In the genomic region with DNA sequence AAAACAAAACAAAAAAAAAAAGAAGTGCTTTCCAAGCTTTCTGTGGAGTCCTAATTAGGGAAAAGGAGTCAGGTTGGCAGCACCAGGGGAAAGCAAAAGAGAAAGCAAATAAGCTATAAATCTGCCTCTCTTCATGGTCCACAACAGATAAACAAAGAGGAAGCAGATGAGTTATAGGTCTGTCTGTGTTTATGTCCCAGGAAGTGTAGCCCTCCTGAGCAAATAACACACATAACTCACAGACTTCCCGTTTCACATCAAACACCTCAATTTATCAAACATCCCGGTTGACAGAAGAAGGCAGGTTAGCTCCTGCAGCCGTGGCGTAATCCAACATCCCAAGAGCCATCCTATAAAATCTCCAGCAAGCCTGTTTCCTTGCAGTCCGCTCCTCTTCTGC, we compare ENCODE assay signal across 14 cellular contexts. TPM values are rescaled to one million over a fixed set of nuclear protein-coding genes. Genes with fewer than 3 reads are reported as not detected.
DNase-seq lines count a peak whose midpoint lies in the region; ATAC-seq and TF ChIP-seq lines count a peak whose summit lies in the region.
"Had no signal": no experiment of that assay in that cellular context is flagged by ENCODE, and none has a peak within 500 bp of the region (broad histone marks: within the 10 kb centered on the region; RNA-seq: fewer than 3 reads in every experiment).

No MANE protein-coding gene starts in this region.

- no peak for TF ChIP-seq CTCF in MM.1S (IDR thresholded peaks at IDR 0.05; ENCODE audit: low read length)
- no peak for TF ChIP-seq CTCF in RWPE2 (IDR thresholded peaks at IDR 0.05; ENCODE audit: poor library complexity, severe bottlenecking)
- no peak for TF ChIP-seq CTCF in endothelial cell (IDR thresholded peaks at IDR 0.05; ENCODE audit: unreplicated experiment)

- H2AFZ ChIP-seq in MM.1S (ENCODE audit: low read length): no peak overlapping the region

- H3K27ac ChIP-seq in MM.1S (ENCODE audit: low read length) (no peak overlapping the region), RWPE2 (ENCODE audit: poor library complexity, severe bottlenecking) (peak overlapping the region; percentile 43)

- H3K36me3 ChIP-seq in MM.1S (replicated peaks; ENCODE audit: insufficient read depth, low read length) (no peaks in the 10 kb centered on the region), RWPE2 (ENCODE audit: low read depth) (no peaks in the 10 kb centered on the region)
- H3K36me3 ChIP-seq: heart right ventricle had no signal

- H3K79me2 ChIP-seq in MM.1S (ENCODE audit: low read length): no peaks in the 10 kb centered on the region

- H3K27me3 ChIP-seq in MM.1S (replicated peaks; ENCODE audit: insufficient read depth, low read length) (peaks cover 34% of the 10 kb centered on the region), RWPE2 (ENCODE audit: insufficient read depth, poor library complexity, severe bottlenecking) (no peaks in the 10 kb centered on the region)
- H3K27me3 ChIP-seq: heart right ventricle had no signal

- H3K36me3 Mint-ChIP-seq in endothelial cell (ENCODE audit: low read depth, unreplicated experiment): no peaks in the 10 kb centered on the region

- H3K9me3 Mint-ChIP-seq in endothelial cell (ENCODE audit: unreplicated experiment): no peaks in the 10 kb centered on the region
- H3K9me3 Mint-ChIP-seq: T-helper 1 cell treated with Interleukin-12 subunit alpha and Interleukin-12 subunit beta and Interleukin-4 antibody, amounts not matched to agents 30 μg/mL and 1 μg/mL, for 36 hours had no signal

- H3K27me3 Mint-ChIP-seq in endothelial cell (ENCODE audit: unreplicated experiment): no peaks in the 10 kb centered on the region

- H3K27ac Mint-ChIP-seq in endothelial cell (ENCODE audit: unreplicated experiment): no peak overlapping the region
- H3K27ac Mint-ChIP-seq: T-helper 1 cell treated with Interleukin-12 subunit alpha and Interleukin-12 subunit beta and Interleukin-4 antibody, amounts not matched to agents 30 μg/mL and 1 μg/mL, for 36 hours had no signal

- H3K9me3 ChIP-seq in MM.1S (replicated peaks; ENCODE audit: insufficient read depth, low read length): no peaks in the 10 kb centered on the region
- no peaks in the 10 kb centered on the region for H3K9me3 ChIP-seq in RWPE2 (ENCODE audit: severe bottlenecking)
- H3K9me3 ChIP-seq: heart right ventricle had no signal

- ATAC-seq in RWPE2 (ENCODE audit: low read depth) (peak; percentile 83), HG03378 (IDR thresholded peaks at IDR 0.05; ENCODE audit: unreplicated experiment) (no peak)
- ATAC-seq: heart right ventricle had no signal

- H3K4me2 ChIP-seq in MM.1S (ENCODE audit: low read depth, low read length): peak overlapping the region; percentile 10; the same call in 1 of the 2 replicates

- H3K4me1 Mint-ChIP-seq in endothelial cell (ENCODE audit: unreplicated experiment): peaks cover 5% of the 10 kb centered on the region

- H3K4me3 ChIP-seq in MM.1S (ENCODE audit: low read length) (no peak overlapping the region), RWPE2 (ENCODE audit: severe bottlenecking) (no peak overlapping the region)
- H3K4me3 ChIP-seq: heart right ventricle had no signal

- H3K9me2 ChIP-seq in MM.1S (replicated peaks; ENCODE audit: insufficient read depth, low read length): no peaks in the 10 kb centered on the region

- H3F3A ChIP-seq in MM.1S (ENCODE audit: insufficient read depth, low read length): peaks cover 12% of the 10 kb centered on the region

- DNase-seq in GDM1 (lab: John Stamatoyannopoulos, UW) (peak; percentile 33), MM.1S (no peak), RWPE2 (ENCODE audit: low spot score) (no peak), medulla oblongata (ENCODE audit: extremely low spot score) (peak; percentile 33), NCI-H774 (lab: John Stamatoyannopoulos, UW) (no peak), endothelial cell (ENCODE audit: low spot score) (no peak), NCI-H2227 (lab: John Stamatoyannopoulos, UW; ENCODE audit: unreplicated experiment) (no peak)
- DNase-seq: activated T-cell treated with anti-CD3 and anti-CD28 coated beads, Interleukin-2, amount 50 U/mL, for 1 hour; GOT3; heart right ventricle; NCI-H1436 treated with DMSO at 0.1 percent for 48 hours had no signal

- no peak overlapping the region for H3K4me3 Mint-ChIP-seq in endothelial cell (ENCODE audit: unreplicated experiment)
- H3K4me3 Mint-ChIP-seq: T-helper 1 cell treated with Interleukin-12 subunit alpha and Interleukin-12 subunit beta and Interleukin-4 antibody, amounts not matched to agents 30 μg/mL and 1 μg/mL, for 36 hours had no signal

- peaks cover 30% of the 10 kb centered on the region for H3K4me1 ChIP-seq in MM.1S (ENCODE audit: low read length)
- H3K4me1 ChIP-seq in RWPE2 (ENCODE audit: insufficient read depth, poor library complexity, severe bottlenecking): peaks cover 26% of the 10 kb centered on the region

- no peak overlapping the region for H3K9ac ChIP-seq in MM.1S (ENCODE audit: low read length)

- no peaks in the 10 kb centered on the region for H4K20me1 ChIP-seq in MM.1S (ENCODE audit: insufficient read depth, low read length)

RNA-seq across cellular contexts. Expression of gene SLC2A5, which starts 5.6 kb away (rescaled TPM):
- not detected for total RNA-seq in endothelial cell (ENCODE audit: unreplicated experiment)

RNA-seq across cellular contexts. Expression of gene SLC2A7, which starts 48.8 kb away (rescaled TPM):
- total RNA-seq in endothelial cell (ENCODE audit: unreplicated experiment): not detected
- total RNA-seq: cerebellum had no signal

RNA-seq across cellular contexts. Expression of gene GPR157, which starts 53.9 kb away (rescaled TPM):
- total RNA-seq in endothelial cell (ENCODE audit: unreplicated experiment): 2.8 TPM

Comparison
In these comparisons a context has a peak if more than half of its experiments do, and no peak if none do; other contexts are left out.
1. DNase-seq: peak in GDM1 (single experiment) and medulla oblongata (single experiment); none in MM.1S (single experiment), RWPE2 (single experiment), NCI-H774 (single experiment), endothelial cell (single experiment) and NCI-H2227 (single experiment).